In the genomic region with DNA sequence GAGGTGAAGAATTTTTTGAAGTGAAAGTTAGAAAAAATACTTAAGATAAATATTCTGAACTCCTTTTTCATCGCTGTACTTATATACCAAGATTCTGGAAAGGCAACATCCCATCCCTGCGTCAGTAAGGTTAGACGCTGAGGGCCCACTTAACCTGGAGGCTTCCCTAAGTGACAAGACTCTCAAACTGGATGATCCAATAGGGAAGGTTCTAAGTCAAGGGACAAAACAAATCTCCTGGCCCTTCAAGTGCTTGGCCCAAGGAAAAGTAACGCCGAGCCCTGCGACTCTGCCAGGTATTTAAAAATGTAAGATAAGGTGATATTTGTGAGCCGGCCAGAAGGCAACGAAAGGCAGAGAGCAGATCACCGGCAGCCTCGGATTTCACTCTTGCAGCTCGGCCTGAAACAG, we compare ENCODE assay signal across 8 cellular contexts. TPM values are rescaled to one million over a fixed set of nuclear protein-coding genes. Genes with fewer than 3 reads are reported as not detected.
DNase-seq lines count a peak whose midpoint lies in the region; ATAC-seq and TF ChIP-seq lines count a peak whose summit lies in the region.

No MANE protein-coding gene starts in this region.

- intact Hi-C loops in OCI-LY7 (cut with micrococcal nuclease; ENCODE audit: unreplicated experiment): loop anchor here (2.0 to 10.0 kb wide), 6 partner anchors 53 to 1449 kb away; partner anchors contain the start of genes CFAP210, PHOSPHO2, PPIG and SPC25

- H4K20me1 ChIP-seq in DND-41 (ENCODE audit: insufficient read depth, low read length): peaks cover 24% of the 10 kb centered on the region
- H4K20me1 ChIP-seq in OCI-LY7 (ENCODE audit: insufficient read depth, low read length): peaks cover 20% of the 10 kb centered on the region

- no TSS peak for BruUV-seq in OCI-LY7 (replicated peaks; lab: Mats Ljungman, UMichigan)

- H3K4me1 Mint-ChIP-seq in osteocyte (ENCODE audit: unreplicated experiment): peaks cover 43% of the 10 kb centered on the region

- peak overlapping the region; percentile 81 for H2AFZ ChIP-seq in DND-41 (ENCODE audit: low read depth, low read length)
- H2AFZ ChIP-seq in OCI-LY7 (ENCODE audit: low read length): peak overlapping the region; percentile 52; the same call in 1 of the 2 replicates

- peak overlapping the region; percentile 80 for H3K9ac ChIP-seq in DND-41 (ENCODE audit: low read depth, low read length)

- peaks cover 3% of the 10 kb centered on the region for H3K27me3 ChIP-seq in DND-41 (ENCODE audit: insufficient read depth, low read length, poor library complexity)

- TF ChIP-seq CTCF in DND-41 (IDR thresholded peaks at IDR 0.05; ENCODE audit: borderline replicate concordance, extremely low read depth, low read length, poor library complexity, severe bottlenecking) (no peak), OCI-LY7 (conservative IDR thresholded peaks at IDR 0.05; ENCODE audit: low read length) (no peak), epithelial cell of esophagus (IDR thresholded peaks at IDR 0.05; ENCODE audit: insufficient read depth, low read depth, low read length, missing control alignments) (no peak), osteocyte (IDR thresholded peaks at IDR 0.05) (no peak)

- H3K4me3 ChIP-seq in DND-41 (ENCODE audit: low read depth in 1 of 2, low read length in 2 of 2) (peak overlapping the region; percentile 67 to 75), OCI-LY7 (ENCODE audit: low read depth, low read length, poor library complexity, severe bottlenecking) (peak overlapping the region; percentile 82), epithelial cell of esophagus (ENCODE audit: low read length) (peak overlapping the region; percentile 56)

- peak overlapping the region; percentile 38 for H3K27ac ChIP-seq in DND-41 (ENCODE audit: low read length)
- H3K27ac ChIP-seq in OCI-LY7 (ENCODE audit: low read depth, low read length, poor library complexity, severe bottlenecking): peak overlapping the region; percentile 86

- H3K4me2 ChIP-seq in DND-41 (ENCODE audit: insufficient read depth, low read length) (peak overlapping the region; percentile 85), OCI-LY7 (ENCODE audit: low read length) (peak overlapping the region; percentile 96)

- no peaks in the 10 kb centered on the region for H3K9me2 ChIP-seq in OCI-LY7 (ENCODE audit: insufficient read depth, low read length)

- DNase-seq in DND-41 (no peak), OCI-LY7 (ENCODE audit: low spot score) (no peak), epithelial cell of esophagus (ENCODE audit: low read depth) (no peak), osteocyte (ENCODE audit: extremely low spot score, unreplicated experiment) (no peak)
- no peak for DNase-seq in stimulated activated CD4-positive, alpha-beta T cell treated with anti-CD3 and anti-CD28 coated beads, Interleukin-4, amount 100 ng/mL, for 1 hour

- H3K9me3 ChIP-seq in DND-41 (ENCODE audit: insufficient read depth, low read length, severe bottlenecking) (no peaks in the 10 kb centered on the region), OCI-LY7 (ENCODE audit: low read length) (no peaks in the 10 kb centered on the region)

- no peaks in the 10 kb centered on the region for H3K36me3 Mint-ChIP-seq in osteocyte (ENCODE audit: unreplicated experiment)

- H3K4me3 Mint-ChIP-seq in osteocyte (ENCODE audit: unreplicated experiment): peak overlapping the region; percentile 86

- H3K27ac Mint-ChIP-seq in osteocyte (ENCODE audit: unreplicated experiment): peak overlapping the region; percentile 82

- H3K4me1 ChIP-seq in DND-41 (ENCODE audit: insufficient read depth, low read length): peaks cover 45% of the 10 kb centered on the region
- H3K4me1 ChIP-seq in OCI-LY7 (ENCODE audit: insufficient read depth, low read length, poor library complexity, severe bottlenecking): peaks cover 34% of the 10 kb centered on the region

- H3K27me3 Mint-ChIP-seq in osteocyte (ENCODE audit: unreplicated experiment): no peaks in the 10 kb centered on the region

- POLR2A ChIA-PET in OCI-LY7 (lab: Charles Lee): no interaction called here

- CTCF ChIA-PET in OCI-LY7 (lab: Charles Lee; ENCODE audit: unreplicated experiment): no interaction called here

- H3K9me3 Mint-ChIP-seq in osteocyte (ENCODE audit: unreplicated experiment): no peaks in the 10 kb centered on the region

- H3K36me3 ChIP-seq in DND-41 (ENCODE audit: insufficient read depth, low read length): no peaks in the 10 kb centered on the region
- no peaks in the 10 kb centered on the region for H3K36me3 ChIP-seq in OCI-LY7 (ENCODE audit: insufficient read depth, low read length)

- peaks cover 36% of the 10 kb centered on the region for H3K79me2 ChIP-seq in DND-41 (ENCODE audit: insufficient read depth, low read length)
- H3K79me2 ChIP-seq in OCI-LY7 (ENCODE audit: insufficient read depth, low read depth, low read length): peaks cover 38% of the 10 kb centered on the region

- ATAC-seq in DND-41 (ENCODE audit: insufficient read depth, low read depth) (no peak), GM19397 (IDR thresholded peaks at IDR 0.05; ENCODE audit: unreplicated experiment) (no peak), GM19395 (IDR thresholded peaks at IDR 0.05; ENCODE audit: unreplicated experiment) (no peak), HG03571 (IDR thresholded peaks at IDR 0.05; ENCODE audit: unreplicated experiment) (no peak)

RNA-seq across cellular contexts. Expression of gene STK39, which starts 1.3 kb away (rescaled TPM):
- 17.7 and 18.2 TPM in 2 replicates for total RNA-seq in OCI-LY7 (2014; rRNA removed; shearing (Covaris generic))
- total RNA-seq in OCI-LY7 (2022): 38.7 and 41.1 TPM in 2 replicates
- total RNA-seq in osteocyte: 26.9 and 27.8 TPM in 2 replicates
